18 cellular contexts compared by ENCODE assay signal in the genomic region with DNA sequence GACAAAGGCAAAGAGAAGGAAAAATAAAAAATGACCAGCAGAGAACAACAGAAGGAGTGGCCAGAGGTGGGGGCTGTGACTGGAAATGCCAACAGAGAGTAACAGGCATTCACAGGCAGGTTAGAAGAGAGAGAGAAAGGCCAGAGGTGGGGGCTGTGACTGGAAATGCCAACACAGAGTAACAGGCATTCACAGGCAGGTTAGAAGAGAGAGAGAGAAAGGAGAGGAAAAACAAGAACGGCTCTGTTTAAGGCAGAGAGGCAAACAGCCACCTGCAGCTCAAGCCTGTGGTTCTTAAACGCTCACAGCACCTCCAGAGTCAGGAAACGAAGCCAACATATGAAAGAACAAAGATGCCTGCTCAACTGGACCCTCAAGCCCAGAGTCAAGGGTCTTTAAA. TPM values are rescaled to one million over a fixed set of nuclear protein-coding genes. Genes with fewer than 3 reads are reported as not detected.
DNase-seq lines count a peak whose midpoint lies in the region; ATAC-seq and TF ChIP-seq lines count a peak whose summit lies in the region.
"Had no signal": no experiment of that assay in that cellular context is flagged by ENCODE, and none has a peak within 500 bp of the region (broad histone marks: within the 10 kb centered on the region; RNA-seq: fewer than 3 reads in every experiment).

No MANE protein-coding gene starts in this region.

- H3K9ac ChIP-seq in BLaER1 (no peak overlapping the region; the same call in 1 of the 2 replicates), neuronal stem cell (ENCODE audit: low read depth, low read length, poor library complexity) (no peak overlapping the region)
- H3K9ac ChIP-seq: parathyroid adenoma had no signal

- no peak for TF ChIP-seq CTCF in HFFc6 (IDR thresholded peaks at IDR 0.05)
- no peak for TF ChIP-seq CTCF in CD14-positive monocyte (IDR thresholded peaks at IDR 0.05)
- TF ChIP-seq CTCF in BE2C (IDR thresholded peaks at IDR 0.05; ENCODE audit: low read depth, low read length), result no peak

- H3K9me3 ChIP-seq in BLaER1, result peaks cover 12% of the 10 kb centered on the region
- H3K9me3 ChIP-seq in neuronal stem cell (replicated peaks in 1 of 2; ENCODE audit: control insufficient read depth in 2 of 2, insufficient read depth in 1 of 2, low read depth in 1 of 2, low read length in 2 of 2), result peaks cover 7 to 17% of the 10 kb centered on the region in 2 donors
- no peaks in the 10 kb centered on the region for H3K9me3 ChIP-seq in BE2C
- H3K9me3 ChIP-seq: testis had no signal

- no peak overlapping the region for H2BK12ac ChIP-seq in neuronal stem cell (ENCODE audit: low read length)

- H3K4ac ChIP-seq in neuronal stem cell (ENCODE audit: low read length), result no peak overlapping the region

- peak overlapping the region; percentile 13 for H2AFZ ChIP-seq in neuronal stem cell (ENCODE audit: low read length)
- H2AFZ ChIP-seq: parathyroid adenoma had no signal

- no peak overlapping the region for H4K8ac ChIP-seq in neuronal stem cell (ENCODE audit: low read depth, low read length)

- H3K4me1 ChIP-seq in BLaER1, result peaks cover 65% of the 10 kb centered on the region
- H3K4me1 ChIP-seq in neuronal stem cell (ENCODE audit: control insufficient read depth in 2 of 2, insufficient read depth in 1 of 2, low read depth in 1 of 2, low read length in 2 of 2), result peaks cover 12 to 14% of the 10 kb centered on the region in 2 donors
- H3K4me1 ChIP-seq in BE2C, result no peaks in the 10 kb centered on the region
- H3K4me1 ChIP-seq: parathyroid adenoma, testis had no signal

- H2BK120ac ChIP-seq in neuronal stem cell (ENCODE audit: low read depth, low read length), result no peak overlapping the region

- no peak overlapping the region for H3K4me3 ChIP-seq in BLaER1
- no peak overlapping the region for H3K4me3 ChIP-seq in neuronal stem cell (ENCODE audit: low read length in 2 of 2)
- H3K4me3 ChIP-seq in BE2C (ENCODE audit: low read depth, low read length), result no peak overlapping the region
- H3K4me3 ChIP-seq: testis had no signal

- intact Hi-C loops in dendritic cell treated with granulocyte-macrophage colony-stimulating factor and Interleukin-4, amounts not matched to agents 40 ng/mL and 50 ng/mL, for 4 days (cut with micrococcal nuclease), result no loop called here
- intact Hi-C loops in CD14-positive monocyte (cut with micrococcal nuclease), result no loop called here

- peak overlapping the region; percentile 61 for H3K4me2 ChIP-seq in BLaER1
- no peak overlapping the region for H3K4me2 ChIP-seq in neuronal stem cell (ENCODE audit: insufficient read depth, low read length, poor library complexity, severe bottlenecking)

- no peak overlapping the region for H2BK5ac ChIP-seq in neuronal stem cell (ENCODE audit: low read length)

- H3K27me3 Mint-ChIP-seq in HFFc6 (ENCODE audit: insufficient read depth) (peaks cover 7% of the 10 kb centered on the region), CD14-positive monocyte (ENCODE audit: low read depth in 3 of 3) (no peaks in the 10 kb centered on the region)
- no peaks in the 10 kb centered on the region for H3K27me3 Mint-ChIP-seq in dendritic cell treated with granulocyte-macrophage colony-stimulating factor and Interleukin-4, amounts not matched to agents 40 ng/mL and 50 ng/mL, for 4 days
- H3K27me3 Mint-ChIP-seq: activated B cell treated with CpG ODN at 0.5 μM for 24 hours; activated CD8-positive, alpha-beta memory T cell treated with anti-CD3 and anti-CD28 coated beads, Interleukin-2, amount 10 ng/mL, durations not matched to agents 7 days and 5 days; activated naive CD4-positive, alpha-beta T cell treated with anti-CD3 and anti-CD28 coated beads, Interleukin-2, amount 10 ng/mL, durations not matched to agents 7 days and 5 days; T-cell had no signal

- no peak overlapping the region for H3K14ac ChIP-seq in neuronal stem cell (ENCODE audit: low read length)

- H3K36me3 ChIP-seq in BLaER1 (peaks cover 39% of the 10 kb centered on the region), neuronal stem cell (replicated peaks in 1 of 2; ENCODE audit: control insufficient read depth in 2 of 2, insufficient read depth in 2 of 2, low read length in 2 of 2) (peaks cover 22 to 63% of the 10 kb centered on the region in 2 donors), BE2C (peaks cover 14% of the 10 kb centered on the region)

- H3K27ac Mint-ChIP-seq in HFFc6 (peak overlapping the region; percentile 55), CD14-positive monocyte (peak overlapping the region in 3 of 7 donors; percentile 3 to 58 (median 14))
- peak overlapping the region; percentile 30 for H3K27ac Mint-ChIP-seq in dendritic cell treated with granulocyte-macrophage colony-stimulating factor and Interleukin-4, amounts not matched to agents 40 ng/mL and 50 ng/mL, for 4 days
- H3K27ac Mint-ChIP-seq: activated B cell treated with CpG ODN at 0.5 μM for 24 hours; activated CD8-positive, alpha-beta memory T cell treated with anti-CD3 and anti-CD28 coated beads, Interleukin-2, amount 10 ng/mL, durations not matched to agents 7 days and 5 days; activated naive CD4-positive, alpha-beta T cell treated with anti-CD3 and anti-CD28 coated beads, Interleukin-2, amount 10 ng/mL, durations not matched to agents 7 days and 5 days had no signal

- H3K18ac ChIP-seq in neuronal stem cell (ENCODE audit: low read length), result no peak overlapping the region

- H4K91ac ChIP-seq in neuronal stem cell (ENCODE audit: low read depth, low read length, poor library complexity), result no peak overlapping the region

- no peak overlapping the region for H3K23ac ChIP-seq in neuronal stem cell (ENCODE audit: low read depth, low read length, poor library complexity)

- H2BK15ac ChIP-seq in neuronal stem cell (ENCODE audit: low read length), result no peak overlapping the region

- H3K79me1 ChIP-seq in neuronal stem cell (ENCODE audit: low read depth, low read length), result no peaks in the 10 kb centered on the region

- ATAC-seq in GM21786 (IDR thresholded peaks at IDR 0.05; ENCODE audit: unreplicated experiment), result no peak
- ATAC-seq: activated CD8-positive, alpha-beta memory T cell treated with anti-CD3 and anti-CD28 coated beads, Interleukin-2, amount 10 ng/mL, durations not matched to agents 7 days and 5 days; T-cell had no signal

- DNase-seq in HFFc6 (no peak), neuronal stem cell (ENCODE audit: low spot score) (no peak), KG1 (lab: John Stamatoyannopoulos, UW) (no peak), CD14-positive monocyte (ENCODE audit: low spot score) (no peak), BE2C (no peak)
- DNase-seq: activated B cell treated with CpG ODN at 0.5 μM for 24 hours; activated CD8-positive, alpha-beta memory T cell treated with anti-CD3 and anti-CD28 coated beads, Interleukin-2, amount 10 ng/mL, durations not matched to agents 7 days and 5 days; activated naive CD4-positive, alpha-beta T cell treated with anti-CD3 and anti-CD28 coated beads, Interleukin-2, amount 10 ng/mL, durations not matched to agents 7 days and 5 days; caudate nucleus; endodermal cell; NCI-H2029; NCI-H774; T-cell; testis had no signal

- H3K9me3 Mint-ChIP-seq in HFFc6 (no peaks in the 10 kb centered on the region; the same call in 1 of the 2 replicates), CD14-positive monocyte (peaks cover 0 to 8% (median 3%) of the 10 kb centered on the region in 7 donors)
- no peaks in the 10 kb centered on the region for H3K9me3 Mint-ChIP-seq in dendritic cell treated with granulocyte-macrophage colony-stimulating factor and Interleukin-4, amounts not matched to agents 40 ng/mL and 50 ng/mL, for 4 days
- H3K9me3 Mint-ChIP-seq: activated naive CD4-positive, alpha-beta T cell treated with anti-CD3 and anti-CD28 coated beads, Interleukin-2, amount 10 ng/mL, durations not matched to agents 7 days and 5 days; T-cell had no signal

- H3K27ac ChIP-seq in BLaER1 (peak overlapping the region; percentile 56), neuronal stem cell (replicated peaks; ENCODE audit: low read length) (peak overlapping the region; percentile 51)
- H3K27ac ChIP-seq: parathyroid adenoma had no signal

- H3K4me1 Mint-ChIP-seq in HFFc6 (ENCODE audit: low read depth), result peaks cover 76% of the 10 kb centered on the region
- peaks cover 15% of the 10 kb centered on the region for H3K4me1 Mint-ChIP-seq in dendritic cell treated with granulocyte-macrophage colony-stimulating factor and Interleukin-4, amounts not matched to agents 40 ng/mL and 50 ng/mL, for 4 days (ENCODE audit: low read depth)
- no peaks in the 10 kb centered on the region for H3K4me1 Mint-ChIP-seq in CD14-positive monocyte
- H3K4me1 Mint-ChIP-seq: activated B cell treated with CpG ODN at 0.5 μM for 24 hours, T-cell had no signal

- no CpG with 5 or more reads among the region's 3 CpGs for WGBS in neuronal stem cell (ENCODE audit: extremely low coverage in 2 of 2, insufficient read length in 2 of 2, insufficient replicate concordance in 1 of 2), 2 donors

- peaks cover 65% of the 10 kb centered on the region for H3K36me3 Mint-ChIP-seq in HFFc6 (ENCODE audit: low read depth)
- H3K36me3 Mint-ChIP-seq in dendritic cell treated with granulocyte-macrophage colony-stimulating factor and Interleukin-4, amounts not matched to agents 40 ng/mL and 50 ng/mL, for 4 days (ENCODE audit: low read depth), result peaks cover 79% of the 10 kb centered on the region
- peaks cover 75 to 91% of the 10 kb centered on the region in 2 donors for H3K36me3 Mint-ChIP-seq in CD14-positive monocyte

- H2AK5ac ChIP-seq in neuronal stem cell (ENCODE audit: low read depth, low read length), result no peak overlapping the region

- no peak overlapping the region; the same call in 1 of the 2 replicates for H3K4me3 Mint-ChIP-seq in HFFc6
- no peak overlapping the region for H3K4me3 Mint-ChIP-seq in dendritic cell treated with granulocyte-macrophage colony-stimulating factor and Interleukin-4, amounts not matched to agents 40 ng/mL and 50 ng/mL, for 4 days
- no peak overlapping the region for H3K4me3 Mint-ChIP-seq in CD14-positive monocyte
- H3K4me3 Mint-ChIP-seq: activated B cell treated with CpG ODN at 0.5 μM for 24 hours; activated CD8-positive, alpha-beta memory T cell treated with anti-CD3 and anti-CD28 coated beads, Interleukin-2, amount 10 ng/mL, durations not matched to agents 7 days and 5 days; activated naive CD4-positive, alpha-beta T cell treated with anti-CD3 and anti-CD28 coated beads, Interleukin-2, amount 10 ng/mL, durations not matched to agents 7 days and 5 days; endodermal cell; T-cell had no signal

- H4K20me1 ChIP-seq in BLaER1, result no peaks in the 10 kb centered on the region

- H3K27me3 ChIP-seq in BLaER1, result no peaks in the 10 kb centered on the region
- no peaks in the 10 kb centered on the region for H3K27me3 ChIP-seq in neuronal stem cell (ENCODE audit: control insufficient read depth in 3 of 3, insufficient read depth in 3 of 3, low read depth in 1 of 3, low read length in 3 of 3)
- H3K27me3 ChIP-seq in BE2C, result no peaks in the 10 kb centered on the region
- H3K27me3 ChIP-seq: testis had no signal

RNA-seq across cellular contexts. Expression of gene DGKI, which starts 39.5 kb away (rescaled TPM):
- 1 to 10 TPM; 1.2 to 2.2 (median 1.6) TPM for total RNA-seq in HFFc6 (2021; fragmentation: NEBNext Ultra II Directional; extraction: Animal tissue kit (Norgen Biotek cat#: 25700))
- 2.1 TPM for polyA plus RNA-seq in neuronal stem cell (2013, experiment 1 of 2)
- polyA plus RNA-seq in neuronal stem cell (2013, experiment 2 of 2), result 2.3 TPM
- polyA plus RNA-seq in CD14-positive monocyte, result not detected
- 4.0 TPM for polyA plus RNA-seq in BE2C (2012; ENCODE audit: insufficient read depth, insufficient read length, low read depth)
- total RNA-seq: activated B cell treated with CpG ODN at 0.5 μM for 24 hours, T-cell had no signal
